ENCODE assay signal across 1 cellular context in genomic region chr2:28442328-28442727, GRCh38.
TF ChIP-seq lines count a peak whose summit lies in the region.

No MANE protein-coding gene starts in this region.

TF ChIP-seq in HepG2, 621 proteins besides CTCF, POLR2A, EP300 and RAD21:
- TF ChIP-seq SALL2 (CRISPR knock-in tag; IDR thresholded peaks at IDR 0.05) (no peak), HNF1B (CRISPR knock-in tag; IDR thresholded peaks at IDR 0.05) (no peak), RELA (CRISPR knock-in tag; IDR thresholded peaks at IDR 0.05) (no peak), ZKSCAN8 (CRISPR knock-in tag; IDR thresholded peaks at IDR 0.05; ENCODE audit: borderline replicate concordance) (no peak), ZBTB39 (CRISPR knock-in tag; IDR thresholded peaks at IDR 0.05) (no peak), DR1 (CRISPR knock-in tag; IDR thresholded peaks at IDR 0.05) (no peak), GMEB1 (CRISPR knock-in tag; IDR thresholded peaks at IDR 0.05; ENCODE audit: borderline replicate concordance) (no peak), HNRNPUL1 (IDR thresholded peaks at IDR 0.05; ENCODE audit: low read depth, low read length) (no peak), ZBTB2 (CRISPR knock-in tag; IDR thresholded peaks at IDR 0.05; ENCODE audit: low read depth) (no peak), GTF3A (CRISPR knock-in tag; conservative IDR thresholded peaks at IDR 0.05) (no peak), HOXA7 (CRISPR knock-in tag; IDR thresholded peaks at IDR 0.05) (no peak), ZBTB42 (CRISPR knock-in tag; IDR thresholded peaks at IDR 0.05) (no peak), PAWR (CRISPR knock-in tag; IDR thresholded peaks at IDR 0.05; ENCODE audit: borderline replicate concordance) (no peak), ZFY (CRISPR knock-in tag; IDR thresholded peaks at IDR 0.05) (no peak), RFX1 (IDR thresholded peaks at IDR 0.05) (no peak), DNMT1 (CRISPR knock-in tag; IDR thresholded peaks at IDR 0.05) (no peak), ZNF256 (CRISPR knock-in tag; conservative IDR thresholded peaks at IDR 0.05) (no peak), ZFP91 (CRISPR knock-in tag; IDR thresholded peaks at IDR 0.05; ENCODE audit: borderline replicate concordance) (no peak)
